9 cellular contexts compared by ENCODE assay signal in genomic region chr12:31896514-31897039, GRCh38.
A peak's percentile ranks its signal among the peaks of the same experiment; 100 is the strongest.
DNase-seq lines count a peak whose midpoint lies in the region; ATAC-seq and TF ChIP-seq lines count a peak whose summit lies in the region.
"Had no signal": no experiment of that assay in that cellular context is flagged by ENCODE, and none has a peak within 500 bp of the region (broad histone marks: within the 10 kb centered on the region; RNA-seq: fewer than 3 reads in every experiment).

No MANE protein-coding gene starts in this region.

- H3K27me3 Mint-ChIP-seq in activated CD4-positive, alpha-beta T cell treated with anti-CD3 and anti-CD28 coated beads for 36 hours, result no peaks in the 10 kb centered on the region
- peaks cover 4% of the 10 kb centered on the region for H3K27me3 Mint-ChIP-seq in osteocyte (ENCODE audit: unreplicated experiment)

- DNase-seq in activated gamma-delta T cell treated with Interleukin-2 at 50 U/mL for 16 hours (peak; percentile 86), activated gamma-delta T cell (lab: John Stamatoyannopoulos, UW) (no peak), osteocyte (ENCODE audit: extremely low spot score, unreplicated experiment) (no peak), HAP-1 (ENCODE audit: low spot score in 2 of 2) (no peak)
- DNase-seq in activated CD4-positive, alpha-beta T cell treated with anti-CD3 and anti-CD28 coated beads for 36 hours, result peak; percentile 90
- peak; percentile 56 for DNase-seq in effector CD8-positive, alpha-beta T cell (lab: John Stamatoyannopoulos, UW)
- DNase-seq in stimulated activated CD4-positive, alpha-beta T cell treated with anti-CD3 and anti-CD28 coated beads, Interleukin-12 subunit alpha, Interleukin-12 subunit beta, amount 100 ng/mL, for 24 hours (ENCODE audit: low read depth in 2 of 2), result peak; percentile 71 to 78

- in situ Hi-C loops in HAP-1 (cut with MboI; ENCODE audit: low sequenced_read_pairs), result no loop called here

- peaks cover 57% of the 10 kb centered on the region for H3K4me1 Mint-ChIP-seq in activated CD4-positive, alpha-beta T cell treated with anti-CD3 and anti-CD28 coated beads for 36 hours
- H3K4me1 Mint-ChIP-seq in osteocyte (ENCODE audit: unreplicated experiment), result peaks cover 3% of the 10 kb centered on the region

- H3K4me3 Mint-ChIP-seq in activated CD4-positive, alpha-beta T cell treated with anti-CD3 and anti-CD28 coated beads for 36 hours, result peak overlapping the region; percentile 50
- H3K4me3 Mint-ChIP-seq in osteocyte (ENCODE audit: unreplicated experiment), result no peak overlapping the region

- H3K4me1 ChIP-seq in HAP-1, result no peaks in the 10 kb centered on the region

- no peak for TF ChIP-seq CTCF in osteocyte (IDR thresholded peaks at IDR 0.05)

- ATAC-seq in HG03558 (IDR thresholded peaks at IDR 0.05; ENCODE audit: extremely low read depth, unreplicated experiment), result peak; percentile 94
- peak; percentile 97 for ATAC-seq in activated CD4-positive, alpha-beta T cell treated with anti-CD3 and anti-CD28 coated beads for 36 hours
- ATAC-seq: A549 had no signal

- peaks cover 58% of the 10 kb centered on the region for H3K36me3 Mint-ChIP-seq in activated CD4-positive, alpha-beta T cell treated with anti-CD3 and anti-CD28 coated beads for 36 hours (ENCODE audit: low read depth)
- H3K36me3 Mint-ChIP-seq in osteocyte (ENCODE audit: unreplicated experiment), result no peaks in the 10 kb centered on the region

- peak overlapping the region; percentile 99 for H3K27ac Mint-ChIP-seq in activated CD4-positive, alpha-beta T cell treated with anti-CD3 and anti-CD28 coated beads for 36 hours
- no peak overlapping the region for H3K27ac Mint-ChIP-seq in osteocyte (ENCODE audit: unreplicated experiment)

- H3K27me3 ChIP-seq in HAP-1 (ENCODE audit: low read depth), result no peaks in the 10 kb centered on the region

- CTCF ChIA-PET in activated CD4-positive, alpha-beta T cell treated with anti-CD3 and anti-CD28 coated beads for 36 hours (lab: Charles Lee), result interaction anchor here (0.6 to 1.2 kb wide), 3 partner anchors 34 to 243 kb away, joined by 3 read pairs; no protein-coding TSS in a partner anchor

- intact Hi-C loops in activated CD4-positive, alpha-beta T cell treated with anti-CD3 and anti-CD28 coated beads for 36 hours (cut with DNase I, micrococcal nuclease), result loop anchor here (1.0 to 5.0 kb wide), 15 partner anchors 21 to 574 kb away; partner anchors contain the start of genes RESF1 (in 2 of the 2), AMN1 (in 1 of the 2) and ETFBKMT (in 1 of the 2)

- no peaks in the 10 kb centered on the region for H3K36me3 ChIP-seq in HAP-1 (replicated peaks)

- peaks cover 37% of the 10 kb centered on the region for H3K9me3 Mint-ChIP-seq in activated CD4-positive, alpha-beta T cell treated with anti-CD3 and anti-CD28 coated beads for 36 hours (ENCODE audit: low read depth)
- H3K9me3 Mint-ChIP-seq in osteocyte (ENCODE audit: unreplicated experiment), result peaks cover 4% of the 10 kb centered on the region

- H3K9me3 ChIP-seq in HAP-1, result no peaks in the 10 kb centered on the region
- H3K9me3 ChIP-seq: A549 had no signal

- H3K4me3 ChIP-seq in HAP-1, result no peak overlapping the region
- H3K4me3 ChIP-seq: A549 had no signal

- POLR2A ChIA-PET in activated CD4-positive, alpha-beta T cell treated with anti-CD3 and anti-CD28 coated beads for 36 hours (lab: Charles Lee), result interaction anchor here (0.5 to 2.0 kb wide), 8 partner anchors 32 to 746 kb away, joined by 3 to 10 read pairs (median 6); partner anchors contain the start of genes AMN1 and RESF1

Comparison
In these comparisons a context has a peak if more than half of its experiments do, and no peak if none do; other contexts are left out.
1. DNase-seq: peak in activated gamma-delta T cell treated with Interleukin-2 at 50 U/mL for 16 hours (single experiment), activated CD4-positive, alpha-beta T cell treated with anti-CD3 and anti-CD28 coated beads for 36 hours (single experiment), effector CD8-positive, alpha-beta T cell (single experiment) and stimulated activated CD4-positive, alpha-beta T cell treated with anti-CD3 and anti-CD28 coated beads, Interleukin-12 subunit alpha, Interleukin-12 subunit beta, amount 100 ng/mL, for 24 hours (2 of 2); none in activated gamma-delta T cell (single experiment), osteocyte (single experiment) and HAP-1 (0 of 2).